ENCODE assay signal across 22 cellular contexts in the genomic region with DNA sequence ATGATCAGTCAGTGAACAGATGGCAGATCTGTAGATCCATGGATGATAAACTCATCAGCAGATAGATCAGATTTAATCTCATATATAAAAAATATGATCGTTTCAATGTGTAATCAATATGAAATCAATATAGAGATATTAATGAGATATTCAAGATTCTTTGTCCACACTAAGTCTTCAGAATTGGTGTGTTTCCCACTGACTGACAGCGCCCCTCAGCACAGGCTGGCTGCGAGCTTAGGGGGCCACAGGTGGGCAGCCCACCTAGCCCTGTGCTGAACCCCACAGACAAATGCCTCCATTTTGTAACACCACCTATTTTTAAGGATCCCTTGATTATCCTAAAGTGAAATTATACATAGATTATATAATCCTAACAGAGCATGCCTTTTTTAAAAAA. TPM values are rescaled to one million over a fixed set of nuclear protein-coding genes. Genes with fewer than 3 reads are reported as not detected.
"Had no signal": no experiment of that assay in that cellular context is flagged by ENCODE, and none has a peak within 500 bp of the region (broad histone marks: within the 10 kb centered on the region; RNA-seq: fewer than 3 reads in every experiment).

No MANE protein-coding gene starts in this region.

- H3K27ac Mint-ChIP-seq: IgD-negative memory B cell had no signal

- H3K36me3 Mint-ChIP-seq: IgD-negative memory B cell had no signal

- DNase-seq: Kasumi-1, MM.1S, NCI-H1092 treated with DMSO at 0.1 percent for 48 hours, NCI-H1436, NCI-H187, NCI-H2029, NCI-H2081 treated with DMSO at 0.1 percent for 48 hours, NCI-H226, NCI-H446, NCI-H510A, NCI-H524 treated with DMSO at 0.1 percent for 48 hours, NCI-H69, NCI-H774, Right ventricle myocardium superior, RPMI8226, SIG-M5 had no signal

- H3K4me1 Mint-ChIP-seq: IgD-negative memory B cell had no signal

- H3K4me3 ChIP-seq: K562 had no signal

- H3K9me3 Mint-ChIP-seq: IgD-negative memory B cell had no signal

- ATAC-seq: K562 had no signal

- H3K27me3 Mint-ChIP-seq: IgD-negative memory B cell had no signal

- H3K4me3 Mint-ChIP-seq: IgD-negative memory B cell had no signal

- H3K27ac ChIP-seq: HL-60, KMS-11 had no signal

RNA-seq across cellular contexts. Expression of a gene that starts 32.3 kb away (rescaled TPM):
- total RNA-seq: M059J, SK-MEL-5 had no signal
- polyA plus RNA-seq: IgD-negative memory B cell had no signal

RNA-seq across cellular contexts. Expression of a gene that starts 49.2 kb away (rescaled TPM):
- total RNA-seq: M059J, SK-MEL-5 had no signal
- polyA plus RNA-seq: IgD-negative memory B cell had no signal
